Comparison of ENCODE assay signal across 8 cellular contexts in the genomic region with DNA sequence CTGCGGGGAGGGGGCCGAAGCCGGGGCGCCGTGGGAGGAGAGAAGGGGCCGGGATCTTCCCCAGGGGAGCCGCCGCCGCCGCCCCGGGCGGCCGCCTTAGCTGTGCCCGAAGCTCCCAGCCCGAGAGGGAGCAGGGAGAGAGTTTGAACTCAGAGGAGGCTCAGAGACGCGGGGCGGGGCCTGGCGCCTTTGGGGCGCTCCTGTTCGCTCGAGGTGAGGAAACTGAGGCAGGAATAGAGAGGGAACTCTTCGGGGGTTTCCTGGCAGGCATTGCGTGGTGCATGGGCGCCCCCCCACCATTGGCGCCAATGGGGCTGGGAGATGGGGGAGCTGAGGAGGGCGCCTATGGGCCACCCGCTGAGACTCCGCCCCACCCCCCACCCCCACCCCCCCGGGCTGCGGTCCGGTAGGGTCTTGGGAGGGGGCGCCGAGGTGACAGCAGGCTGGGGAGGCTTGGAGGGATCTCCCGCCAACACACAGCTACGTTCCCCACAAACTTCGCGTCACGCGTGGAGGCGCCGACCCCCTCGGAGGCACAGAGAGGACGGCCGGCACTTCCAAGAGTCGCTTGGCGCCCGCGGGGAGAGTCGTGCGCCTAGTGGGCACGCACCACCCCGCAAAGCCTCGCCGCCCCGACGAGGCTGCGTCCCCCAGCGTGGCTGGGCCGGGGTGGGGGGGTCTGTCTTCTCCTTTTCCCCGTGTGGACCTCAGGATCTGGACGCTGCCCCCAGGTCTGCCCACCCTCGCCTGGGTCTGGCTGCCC. TPM values are rescaled to one million over a fixed set of nuclear protein-coding genes. Genes with fewer than 3 reads are reported as not detected.
A peak's percentile ranks its signal among the peaks of the same experiment; 100 is the strongest.
DNase-seq lines count a peak whose midpoint lies in the region; ATAC-seq and TF ChIP-seq lines count a peak whose summit lies in the region.

No MANE protein-coding gene starts in this region.

- DNase-seq in AG04449 (ENCODE audit: low read depth, low spot score) (no peak), endothelial cell (ENCODE audit: low spot score) (peak; percentile 39), upper lobe of left lung (peak; percentile 42 to 93), DMS79 treated with DMSO at 0.1 percent for 48 hours (lab: John Stamatoyannopoulos, UW) (no peak), COLO829 (ENCODE audit: low spot score) (no peak)
- peak; percentile 83 for DNase-seq in activated CD4-positive, alpha-beta T cell treated with anti-CD3 and anti-CD28 coated beads, Interleukin-2, amount 10 ng/mL, durations not matched to agents 24 days and 14 days

- peaks cover 0 to 39% of the 10 kb centered on the region in 2 experiments; a peak in 1 of 3 replicates for H3K36me3 ChIP-seq in HEK293 (ENCODE audit: control insufficient read depth in 2 of 2, insufficient read depth in 1 of 2, low read length in 2 of 2)
- H3K36me3 ChIP-seq in mucosa of stomach (ENCODE audit: control insufficient read depth, insufficient read depth, low read length) = peaks cover 7% of the 10 kb centered on the region
- peaks cover 21 to 42% (median 35%) of the 10 kb centered on the region in 4 donors for H3K36me3 ChIP-seq in upper lobe of left lung

- H3K27ac ChIP-seq in HEK293 (ENCODE audit: extremely low read depth, low read depth, low read length) (peak overlapping the region; percentile 84; the same call in 1 of the 2 replicates), upper lobe of left lung (peak overlapping the region; percentile 94 to 99 (median 99))

- H3K4me1 ChIP-seq in HEK293 (ENCODE audit: control insufficient read depth, insufficient read depth, low read length) (peaks cover 16% of the 10 kb centered on the region), mucosa of stomach (ENCODE audit: control insufficient read depth, insufficient read depth, low read length) (peaks cover 58% of the 10 kb centered on the region), upper lobe of left lung (peaks cover 42 to 75% (median 60%) of the 10 kb centered on the region in 4 donors)

- peaks cover 44% of the 10 kb centered on the region for H3K4me1 Mint-ChIP-seq in activated CD4-positive, alpha-beta T cell treated with anti-CD3 and anti-CD28 coated beads, Interleukin-2, amount 10 ng/mL, durations not matched to agents 24 days and 14 days
- H3K4me1 Mint-ChIP-seq in endothelial cell (ENCODE audit: unreplicated experiment) = peaks cover 24% of the 10 kb centered on the region

- peak overlapping the region; percentile 92 for H3K27ac Mint-ChIP-seq in activated CD4-positive, alpha-beta T cell treated with anti-CD3 and anti-CD28 coated beads, Interleukin-2, amount 10 ng/mL, durations not matched to agents 24 days and 14 days
- H3K27ac Mint-ChIP-seq in endothelial cell (ENCODE audit: unreplicated experiment) = peak overlapping the region; percentile 70

- POLR2A ChIA-PET in AG04449 (lab: Yijun Ruan, JAX) (interaction anchor here (0.7 kb wide), 1 partner anchor 260 kb away, joined by 3 read pairs; no protein-coding TSS in a partner anchor), HEK293 (lab: Yijun Ruan, JAX) (interaction anchor here (0.6 to 1.4 kb wide), 6 partner anchors 9 to 259 kb away, joined by 3 to 10 read pairs (median 4); a partner anchor contains a TSS)

- H3K9me3 Mint-ChIP-seq in activated CD4-positive, alpha-beta T cell treated with anti-CD3 and anti-CD28 coated beads, Interleukin-2, amount 10 ng/mL, durations not matched to agents 24 days and 14 days = no peaks in the 10 kb centered on the region
- no peaks in the 10 kb centered on the region for H3K9me3 Mint-ChIP-seq in endothelial cell (ENCODE audit: unreplicated experiment)

- peak overlapping the region; percentile 78 for H3K4me3 ChIP-seq in AG04449 (ENCODE audit: low read depth, low read length)
- H3K4me3 ChIP-seq in HEK293 (ENCODE audit: low read depth, low read length) = peak overlapping the region; percentile 80
- peak overlapping the region; percentile 67 for H3K4me3 ChIP-seq in mucosa of stomach (ENCODE audit: low read length)
- H3K4me3 ChIP-seq in upper lobe of left lung = peak overlapping the region; percentile 92 to 98 (median 96)

- CTCF ChIA-PET in AG04449 (lab: Yijun Ruan, JAX) (interaction anchor here (0.6 to 1.3 kb wide), 6 partner anchors 59 to 248 kb away, joined by 3 to 4 read pairs (median 3); no protein-coding TSS in a partner anchor), HEK293 (lab: Yijun Ruan, JAX) (no interaction called here)

- H3K27me3 ChIP-seq in mucosa of stomach (ENCODE audit: control insufficient read depth, insufficient read depth, low read length) (no peaks in the 10 kb centered on the region), upper lobe of left lung (no peaks in the 10 kb centered on the region)

- WGBS in upper lobe of left lung, 2 donors = 0% methylated on average over 8 to 29 of the region's 63 CpGs

- peaks cover 25% of the 10 kb centered on the region for H3K36me3 Mint-ChIP-seq in activated CD4-positive, alpha-beta T cell treated with anti-CD3 and anti-CD28 coated beads, Interleukin-2, amount 10 ng/mL, durations not matched to agents 24 days and 14 days (ENCODE audit: low read depth)
- H3K36me3 Mint-ChIP-seq in endothelial cell (ENCODE audit: low read depth, unreplicated experiment) = peaks cover 10% of the 10 kb centered on the region

- TF ChIP-seq POLR2A in upper lobe of left lung (IDR thresholded peaks at IDR 0.05) = peak in 1 of 4 donors; percentile 45

- intact Hi-C loops in activated CD4-positive, alpha-beta T cell treated with anti-CD3 and anti-CD28 coated beads, Interleukin-2, amount 10 ng/mL, durations not matched to agents 24 days and 14 days (cut with micrococcal nuclease) = no loop called here

- no peaks in the 10 kb centered on the region for H3K9me3 ChIP-seq in HEK293 (ENCODE audit: control insufficient read depth, insufficient read depth, low read depth, low read length)
- H3K9me3 ChIP-seq in mucosa of stomach (ENCODE audit: control insufficient read depth, low read length) = no peaks in the 10 kb centered on the region
- H3K9me3 ChIP-seq in upper lobe of left lung = no peaks in the 10 kb centered on the region

- peak overlapping the region; percentile 96 for H3K4me3 Mint-ChIP-seq in activated CD4-positive, alpha-beta T cell treated with anti-CD3 and anti-CD28 coated beads, Interleukin-2, amount 10 ng/mL, durations not matched to agents 24 days and 14 days
- H3K4me3 Mint-ChIP-seq in endothelial cell (ENCODE audit: unreplicated experiment) = peak overlapping the region; percentile 97

- peak overlapping the region; percentile 94 for H3K9ac ChIP-seq in mucosa of stomach (ENCODE audit: low read length)

- no peak for TF ChIP-seq EP300 in upper lobe of left lung (IDR thresholded peaks at IDR 0.05)

- TF ChIP-seq CTCF in AG04449 (IDR thresholded peaks at IDR 0.05; ENCODE audit: insufficient read depth, low read length, missing control alignments) (no peak), HEK293 (tag by site-specific recombination; IDR thresholded peaks at IDR 0.05) (no peak), endothelial cell (IDR thresholded peaks at IDR 0.05; ENCODE audit: unreplicated experiment) (no peak), upper lobe of left lung (IDR thresholded peaks at IDR 0.05) (no peak)

- ATAC-seq in upper lobe of left lung (ENCODE audit: low FRiP score in 2 of 2) = no peak

- no peaks in the 10 kb centered on the region for H3K27me3 Mint-ChIP-seq in activated CD4-positive, alpha-beta T cell treated with anti-CD3 and anti-CD28 coated beads, Interleukin-2, amount 10 ng/mL, durations not matched to agents 24 days and 14 days
- H3K27me3 Mint-ChIP-seq in endothelial cell (ENCODE audit: unreplicated experiment) = peaks cover 13% of the 10 kb centered on the region

TF ChIP-seq in HEK293, 187 proteins besides CTCF, POLR2A, EP300 and RAD21 (continues in another document):
- TF ChIP-seq ZBTB8A (tag by site-specific recombination; IDR thresholded peaks at IDR 0.05) (peak; percentile 15), KLF8 (tag by site-specific recombination; IDR thresholded peaks at IDR 0.05) (0 out of 2 replicates have a peak, but pooled peaks have one; percentile 18), ZNF341 (tag by site-specific recombination; IDR thresholded peaks at IDR 0.05; ENCODE audit: low read depth) (peak; percentile 33; the same call in 1 of the 2 replicates), GFI1B (tag by site-specific recombination; IDR thresholded peaks at IDR 0.05) (no peak), GLIS1 (tag by site-specific recombination; IDR thresholded peaks at IDR 0.05) (peak; percentile 69)

RNA-seq across cellular contexts. Expression of a gene that starts 0.7 kb away (rescaled TPM):
- 103 and 106 TPM in 2 replicates for total RNA-seq in activated CD4-positive, alpha-beta T cell treated with anti-CD3 and anti-CD28 coated beads, Interleukin-2, amount 10 ng/mL, durations not matched to agents 24 days and 14 days
- 106 TPM for total RNA-seq in endothelial cell (ENCODE audit: unreplicated experiment)
- total RNA-seq in upper lobe of left lung = 100 to 1,000 TPM in 5 of 6 donors, 10 to 100 TPM in 1; 96.6 to 239 (median 189) TPM

RNA-seq across cellular contexts. Expression of a gene that starts 18.3 kb away (rescaled TPM):
- 0.12 and 0.19 TPM in 2 replicates for total RNA-seq in activated CD4-positive, alpha-beta T cell treated with anti-CD3 and anti-CD28 coated beads, Interleukin-2, amount 10 ng/mL, durations not matched to agents 24 days and 14 days
- total RNA-seq in endothelial cell (ENCODE audit: unreplicated experiment) = not detected
- total RNA-seq in upper lobe of left lung = 1,000 to 10,000 TPM in 2 of 6 donors, 100 to 1,000 TPM in 4; 145 to 3,249 (median 371) TPM

RNA-seq across cellular contexts. Expression of a gene that starts 18.6 kb away (rescaled TPM):
- total RNA-seq in activated CD4-positive, alpha-beta T cell treated with anti-CD3 and anti-CD28 coated beads, Interleukin-2, amount 10 ng/mL, durations not matched to agents 24 days and 14 days = not detected in 2 replicates
- 0.44 TPM for total RNA-seq in endothelial cell (ENCODE audit: unreplicated experiment)
- under 1 TPM in 3 of 6 donors, not detected in 3; 0.29 to 0.76 (median 0.40) TPM for total RNA-seq in upper lobe of left lung

RNA-seq across cellular contexts. Expression of a gene that starts 43.7 kb away (rescaled TPM):
- total RNA-seq in activated CD4-positive, alpha-beta T cell treated with anti-CD3 and anti-CD28 coated beads, Interleukin-2, amount 10 ng/mL, durations not matched to agents 24 days and 14 days = not detected in 2 replicates
- total RNA-seq in endothelial cell (ENCODE audit: unreplicated experiment) (not detected), upper lobe of left lung (1 to 10 TPM in 5 of 6 donors, under 1 TPM in 1; 0.77 to 8.5 (median 4.3) TPM)

Comparison
In these comparisons a context has a peak if more than half of its experiments do, and no peak if none do; other contexts are left out.
1. DNase-seq: peak in activated CD4-positive, alpha-beta T cell treated with anti-CD3 and anti-CD28 coated beads, Interleukin-2, amount 10 ng/mL, durations not matched to agents 24 days and 14 days (single experiment), endothelial cell (single experiment) and upper lobe of left lung (2 of 2); none in AG04449 (single experiment), DMS79 treated with DMSO at 0.1 percent for 48 hours (single experiment) and COLO829 (single experiment).
2. RNA of a gene that starts 18.3 kb away (total RNA-seq): 145 to 3,249 TPM in upper lobe of left lung; 0.12 to 0.19 TPM in activated CD4-positive, alpha-beta T cell treated with anti-CD3 and anti-CD28 coated beads, Interleukin-2, amount 10 ng/mL, durations not matched to agents 24 days and 14 days and not detected in endothelial cell (single experiment); every median in the first group is over 100 times any median in the second.
3. Peak in every context shown above with its lines, with median percentiles within 50 percentile points of each other: H3K4me3 ChIP-seq.